Comparison of ENCODE assay signal across 10 cellular contexts in genomic region chr18:48927286-48928080, GRCh38. TPM values are rescaled to one million over a fixed set of nuclear protein-coding genes. Genes with fewer than 3 reads are reported as not detected.
DNase-seq lines count a peak whose midpoint lies in the region; ATAC-seq, FAIRE-seq and TF ChIP-seq lines count a peak whose summit lies in the region.
"Had no signal": no experiment of that assay in that cellular context is flagged by ENCODE, and none has a peak within 500 bp of the region (broad histone marks: within the 10 kb centered on the region; RNA-seq: fewer than 3 reads in every experiment).

No MANE protein-coding gene starts in this region.

- CTCF ChIA-PET in A549 (lab: Yijun Ruan, JAX), result no interaction called here

- H3K4me1 ChIP-seq in A549 (peaks cover 96% of the 10 kb centered on the region), mesendoderm (ENCODE audit: control insufficient read depth, low read depth, low read length) (peaks cover 49% of the 10 kb centered on the region)

- H3K4me2 ChIP-seq in A549 (peak overlapping the region; percentile 72), mesendoderm (ENCODE audit: low read length) (no peak overlapping the region)

- H3K4me3 Mint-ChIP-seq in activated T-helper 17 cell treated with anti-CD3 and anti-CD28 coated beads, Interleukin-2, amount 50 U/mL, for 72 hours, result peak overlapping the region; percentile 90

- peak overlapping the region; percentile 88 for H3K27ac Mint-ChIP-seq in activated T-helper 17 cell treated with anti-CD3 and anti-CD28 coated beads, Interleukin-2, amount 50 U/mL, for 72 hours

- no peak overlapping the region for H3K4ac ChIP-seq in mesendoderm (ENCODE audit: low read depth, low read length)

- peaks cover 77% of the 10 kb centered on the region for H3K4me1 Mint-ChIP-seq in activated T-helper 17 cell treated with anti-CD3 and anti-CD28 coated beads, Interleukin-2, amount 50 U/mL, for 72 hours

- no peak overlapping the region for H2BK15ac ChIP-seq in mesendoderm (replicated peaks; ENCODE audit: low read depth)

- no peak overlapping the region for H2BK5ac ChIP-seq in mesendoderm (ENCODE audit: low read length)

- H3K23ac ChIP-seq in mesendoderm (ENCODE audit: low read length), result no peak overlapping the region

- FAIRE-seq in A549 (lab: Jason Lieb, UNC), result no peak
- FAIRE-seq in GM12892 (lab: Jason Lieb, UNC), result peak; percentile 63

- peaks cover 98% of the 10 kb centered on the region for H3K79me2 ChIP-seq in mesendoderm (ENCODE audit: control insufficient read depth, insufficient read depth, low read length)

- H3K27me3 ChIP-seq in mesendoderm (ENCODE audit: insufficient read depth, low read length, poor library complexity), result no peaks in the 10 kb centered on the region

- no peak overlapping the region for H3K9ac ChIP-seq in mesendoderm (ENCODE audit: low read length)
- H3K9ac ChIP-seq: parathyroid adenoma had no signal

- H3K4me3 ChIP-seq in A549 (no peak overlapping the region), mesendoderm (ENCODE audit: low read length) (no peak overlapping the region)

- H3K36me3 Mint-ChIP-seq in activated T-helper 17 cell treated with anti-CD3 and anti-CD28 coated beads, Interleukin-2, amount 50 U/mL, for 72 hours (ENCODE audit: low read depth), result peaks cover 56% of the 10 kb centered on the region

- no peaks in the 10 kb centered on the region for H3K79me1 ChIP-seq in mesendoderm (ENCODE audit: low read length)

- no peak overlapping the region for H3K18ac ChIP-seq in mesendoderm (ENCODE audit: low read length)

- no peaks in the 10 kb centered on the region for H3K27me3 Mint-ChIP-seq in activated T-helper 17 cell treated with anti-CD3 and anti-CD28 coated beads, Interleukin-2, amount 50 U/mL, for 72 hours

- no peak for TF ChIP-seq RAD21 in A549 (conservative IDR thresholded peaks at IDR 0.05 in 1 of 2, IDR thresholded peaks at IDR 0.05 in 1 of 2)

- no peak for TF ChIP-seq CTCF in A549 (IDR thresholded peaks at IDR 0.05)

- no peak for TF ChIP-seq EP300 in A549 (IDR thresholded peaks at IDR 0.05)

- H3K9me3 ChIP-seq in A549, result no peaks in the 10 kb centered on the region

- H2AK5ac ChIP-seq in mesendoderm (ENCODE audit: low read length), result no peak overlapping the region

- H3K36me3 ChIP-seq in mesendoderm (ENCODE audit: control insufficient read depth, insufficient read depth, low read length), result peaks cover 2% of the 10 kb centered on the region

- TF ChIP-seq POLR2A in A549 (IDR thresholded peaks at IDR 0.05; ENCODE audit: low read length) (no peak), GM12892 (IDR thresholded peaks at IDR 0.05; ENCODE audit: low read depth, low read length) (no peak)

- H2BK120ac ChIP-seq in mesendoderm (ENCODE audit: low read depth, low read length), result no peak overlapping the region

- no peak overlapping the region for H4K5ac ChIP-seq in mesendoderm (ENCODE audit: low read length)

- peak overlapping the region; percentile 22 for H3K56ac ChIP-seq in mesendoderm (ENCODE audit: low read length)

- ATAC-seq in A549, result no peak
- ATAC-seq in activated T-helper 17 cell treated with anti-CD3 and anti-CD28 coated beads, Interleukin-2, amount 50 U/mL, for 72 hours (replicated peaks), result no peak
- ATAC-seq in GM18907 (IDR thresholded peaks at IDR 0.05; ENCODE audit: unreplicated experiment), result no peak

- 71% methylated on average over 11 of the region's 11 CpGs for WGBS in A549 (ENCODE audit: missing lambda C conversion rate)
- WGBS in mesendoderm (ENCODE audit: extremely low coverage, insufficient coverage, low lambda C conversion rate), result no CpG with 5 or more reads among the region's 11 CpGs

- no peak overlapping the region for H4K8ac ChIP-seq in mesendoderm (ENCODE audit: low read depth, low read length)

- no peaks in the 10 kb centered on the region for H3K9me3 Mint-ChIP-seq in activated T-helper 17 cell treated with anti-CD3 and anti-CD28 coated beads, Interleukin-2, amount 50 U/mL, for 72 hours

- peak overlapping the region; percentile 94 to 99 for H3K27ac ChIP-seq in A549
- no peak overlapping the region for H3K27ac ChIP-seq in mesendoderm (ENCODE audit: low read depth, low read length)
- H3K27ac ChIP-seq: parathyroid adenoma had no signal

- POLR2A ChIA-PET in A549 (lab: Yijun Ruan, JAX), result no interaction called here

- no peak for DNase-seq in A549 (ENCODE audit: low read depth in 1 of 2, low spot score in 1 of 2)
- no peak for DNase-seq in GM12892 (ENCODE audit: insufficient read length)
- peak; percentile 5 for DNase-seq in mesendoderm
- no peak for DNase-seq in stimulated activated naive CD4-positive, alpha-beta T cell (lab: John Stamatoyannopoulos, UW)
- no peak for DNase-seq in mucosa of gallbladder (ENCODE audit: low spot score)
- DNase-seq in RPMI8226, result no peak
- DNase-seq: NCI-H524 had no signal

TF ChIP-seq in A549, 52 proteins besides CTCF, POLR2A, EP300 and RAD21:
- TF ChIP-seq PBX3 (IDR thresholded peaks at IDR 0.05) (no peak), SMC3 (IDR thresholded peaks at IDR 0.05) (no peak), ZFP36 (IDR thresholded peaks at IDR 0.05; ENCODE audit: borderline replicate concordance, partially characterized antibody) (no peak)

RNA-seq across cellular contexts. Expression of gene SMAD7, which starts 23.3 kb away (rescaled TPM):
- polyA plus RNA-seq in A549 (2011; rRNA removed), result 18.9 and 19.9 TPM in 2 replicates
- polyA plus RNA-seq in A549 (2012; cell fraction: cytosol; rRNA removed), result 38.2 and 48.5 TPM in 2 replicates
- 76.0 and 84.4 TPM in 2 replicates for polyA plus RNA-seq in A549 (2012; cell fraction: nucleus; rRNA removed)
- polyA plus RNA-seq in A549 (2017; fragmentation: RNase III; extraction: RNeasy Plus Mini Kit Qiagen cat#74134 plus additional on column Dnase treatment), result 26.9 to 29.1 TPM (median 29.0 TPM) in 3 replicates
- polyA minus RNA-seq in A549 (2011; rRNA and poly(A)+ RNA removed), result 51.4 and 52.2 TPM in 2 replicates
- 13.8 TPM for polyA plus RNA-seq in GM12892 (2012; ENCODE audit: missing spikeins)
- total RNA-seq in activated T-helper 17 cell treated with anti-CD3 and anti-CD28 coated beads, Interleukin-2, amount 50 U/mL, for 72 hours, result 10 to 100 TPM; 23.4 to 40.7 TPM
- 25.8 TPM for polyA plus RNA-seq in mesendoderm (2013, experiment 1 of 2)
- 23.8 TPM for polyA plus RNA-seq in mesendoderm (2013, experiment 2 of 2)
- 20.0 TPM for total RNA-seq in mucosa of gallbladder
